In the genomic region with DNA sequence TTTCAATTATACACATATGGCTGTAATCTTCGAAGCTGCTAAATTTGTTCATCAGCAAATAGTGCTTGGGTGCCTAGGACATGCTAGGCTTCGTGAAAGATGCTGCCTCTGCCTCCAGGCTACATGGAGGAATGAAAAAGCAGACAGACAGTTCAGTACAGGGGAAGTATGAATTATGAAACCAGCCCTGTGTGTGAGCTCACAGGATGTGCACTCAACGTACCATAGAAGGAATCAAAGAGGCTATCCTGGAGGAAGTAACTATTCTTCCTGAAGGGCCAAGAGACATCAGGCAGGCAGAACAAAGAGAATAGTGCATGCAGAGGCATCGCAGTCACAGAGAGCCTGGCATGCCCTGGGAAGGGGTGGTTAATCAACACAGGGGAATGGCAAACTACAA, we compare ENCODE assay signal across 8 cellular contexts.
DNase-seq lines count a peak whose midpoint lies in the region; ATAC-seq and TF ChIP-seq lines count a peak whose summit lies in the region.

No MANE protein-coding gene starts in this region.

- TF ChIP-seq CTCF in OCI-LY3 (IDR thresholded peaks at IDR 0.05; ENCODE audit: low read depth, low read length) (no peak), suprapubic skin (IDR thresholded peaks at IDR 0.05) (no peak)

- H2AFZ ChIP-seq in OCI-LY3 (ENCODE audit: low read depth, low read length) = no peak overlapping the region

- peak; percentile 59 for ATAC-seq in GM21447 (IDR thresholded peaks at IDR 0.05; ENCODE audit: unreplicated experiment)

- H3K79me2 ChIP-seq in OCI-LY3 (ENCODE audit: low read length) = peaks cover 28% of the 10 kb centered on the region; the same call in 1 of the 2 replicates

- peaks cover 35% of the 10 kb centered on the region for H3K4me1 ChIP-seq in OCI-LY3 (ENCODE audit: low read length)
- H3K4me1 ChIP-seq in suprapubic skin = peaks cover 10% of the 10 kb centered on the region

- DNase-seq in EL (peak; percentile 51), iris pigment epithelial cell (ENCODE audit: low read depth) (peak; percentile 52), DMS79 (lab: John Stamatoyannopoulos, UW) (no peak), suprapubic skin (ENCODE audit: low spot score in 2 of 2) (no peak), NCI-H1092 treated with DMSO at 0.1 percent for 48 hours (lab: John Stamatoyannopoulos, UW) (no peak), NCI-H128 (lab: John Stamatoyannopoulos, UW; ENCODE audit: unreplicated experiment) (no peak)

- H3K27ac ChIP-seq in OCI-LY3 (ENCODE audit: low read length) = no peak overlapping the region
- no peak overlapping the region for H3K27ac ChIP-seq in suprapubic skin

- H4K20me1 ChIP-seq in OCI-LY3 (ENCODE audit: insufficient read depth, low read length) = peaks cover 35% of the 10 kb centered on the region

- H3K4me3 ChIP-seq in OCI-LY3 (ENCODE audit: low read length) = peak overlapping the region; percentile 2; the same call in 1 of the 2 replicates
- H3K4me3 ChIP-seq in suprapubic skin = no peak overlapping the region

- H3K36me3 ChIP-seq in OCI-LY3 (replicated peaks; ENCODE audit: low read depth, low read length) = no peaks in the 10 kb centered on the region
- H3K36me3 ChIP-seq in suprapubic skin = no peaks in the 10 kb centered on the region

- H3K9ac ChIP-seq in OCI-LY3 (ENCODE audit: low read length) = no peak overlapping the region

- no peaks in the 10 kb centered on the region for H3K27me3 ChIP-seq in OCI-LY3 (ENCODE audit: low read depth, low read length)
- H3K27me3 ChIP-seq in suprapubic skin = no peaks in the 10 kb centered on the region

- WGBS in suprapubic skin = 56% methylated on average over 4 of the region's 4 CpGs

- no peaks in the 10 kb centered on the region for H3K9me3 ChIP-seq in OCI-LY3 (ENCODE audit: insufficient read depth, low read length)
- H3K9me3 ChIP-seq in suprapubic skin = no peaks in the 10 kb centered on the region

- peak overlapping the region; percentile 33 for H3K4me2 ChIP-seq in OCI-LY3 (ENCODE audit: low read length)

- TF ChIP-seq POLR2A in suprapubic skin (IDR thresholded peaks at IDR 0.05) = no peak

- TF ChIP-seq EP300 in suprapubic skin (IDR thresholded peaks at IDR 0.05) = no peak

Comparison
In these comparisons a context has a peak if more than half of its experiments do, and no peak if none do; other contexts are left out.
1. DNase-seq: peak in EL (single experiment) and iris pigment epithelial cell (single experiment); none in DMS79 (single experiment), suprapubic skin (0 of 2), NCI-H1092 treated with DMSO at 0.1 percent for 48 hours (single experiment) and NCI-H128 (single experiment).